Comparison of ENCODE assay signal across 16 cellular contexts in genomic region chr5:154015071-154015693, GRCh38. TPM values are rescaled to one million over a fixed set of nuclear protein-coding genes. Genes with fewer than 3 reads are reported as not detected.
DNase-seq lines count a peak whose midpoint lies in the region; ATAC-seq and TF ChIP-seq lines count a peak whose summit lies in the region.
"Had no signal": no experiment of that assay in that cellular context is flagged by ENCODE, and none has a peak within 500 bp of the region (broad histone marks: within the 10 kb centered on the region; RNA-seq: fewer than 3 reads in every experiment).

No MANE protein-coding gene starts in this region.

- H3K36me3 ChIP-seq in GM23338 (ENCODE audit: insufficient read depth), result no peaks in the 10 kb centered on the region
- H3K36me3 ChIP-seq in right atrium auricular region, result peaks cover 9% of the 10 kb centered on the region
- peaks cover 39% of the 10 kb centered on the region for H3K36me3 ChIP-seq in suprapubic skin
- H3K36me3 ChIP-seq: HAP-1 had no signal

- TF ChIP-seq EP300 in suprapubic skin (IDR thresholded peaks at IDR 0.05), result no peak

- H4K20me1 ChIP-seq in GM23338 (replicated peaks; ENCODE audit: insufficient read depth), result no peaks in the 10 kb centered on the region

- H3K27me3 ChIP-seq in GM23338 (ENCODE audit: insufficient read depth), result no peaks in the 10 kb centered on the region
- no peaks in the 10 kb centered on the region for H3K27me3 ChIP-seq in right atrium auricular region
- no peaks in the 10 kb centered on the region for H3K27me3 ChIP-seq in suprapubic skin

- no peaks in the 10 kb centered on the region for H3K79me2 ChIP-seq in GM23338 (replicated peaks; ENCODE audit: insufficient read depth)

- no peak for TF ChIP-seq POLR2A in suprapubic skin (IDR thresholded peaks at IDR 0.05)

- no peak overlapping the region for H3K4me2 ChIP-seq in GM23338

- no peak overlapping the region for H3K4me3 ChIP-seq in GM23338
- no peak overlapping the region for H3K4me3 ChIP-seq in right atrium auricular region
- no peak overlapping the region for H3K4me3 ChIP-seq in suprapubic skin
- H3K4me3 ChIP-seq: HAP-1 had no signal

- H3K27ac ChIP-seq in GM23338 (ENCODE audit: low read depth) (no peak overlapping the region), right atrium auricular region (peak overlapping the region; percentile 1 to 44), suprapubic skin (no peak overlapping the region)

- H3K4me3 Mint-ChIP-seq in GM23338, result no peak overlapping the region
- H3K4me3 Mint-ChIP-seq: CD14-positive monocyte had no signal

- no peaks in the 10 kb centered on the region for H3K27me3 Mint-ChIP-seq in GM23338 (ENCODE audit: insufficient read depth, low read depth, poor library complexity)

- H3K27ac Mint-ChIP-seq in GM23338, result peak overlapping the region; percentile 33; the same call in 1 of the 2 replicates

- 0 out of 3 replicates have a peak, but pooled peaks cover 3% of the 10 kb centered on the region for H3K4me1 Mint-ChIP-seq in GM23338
- H3K4me1 Mint-ChIP-seq: CD14-positive monocyte had no signal

- H3K9me2 ChIP-seq in GM23338 (ENCODE audit: insufficient read depth), result no peaks in the 10 kb centered on the region; the same call in 1 of the 2 replicates

- H2AFZ ChIP-seq in GM23338, result no peak overlapping the region

- H3K9me3 ChIP-seq in right atrium auricular region, result no peaks in the 10 kb centered on the region
- no peaks in the 10 kb centered on the region for H3K9me3 ChIP-seq in suprapubic skin
- H3K9me3 ChIP-seq: HAP-1 had no signal

- TF ChIP-seq CTCF in GM23338 (conservative IDR thresholded peaks at IDR 0.05; ENCODE audit: low read depth in 2 of 2), result no peak
- no peak for TF ChIP-seq CTCF in right atrium auricular region (IDR thresholded peaks at IDR 0.05)
- no peak for TF ChIP-seq CTCF in suprapubic skin (IDR thresholded peaks at IDR 0.05)

- H3K4me1 ChIP-seq in GM23338 (ENCODE audit: insufficient read depth) (no peaks in the 10 kb centered on the region), right atrium auricular region (peaks cover 0 to 4% of the 10 kb centered on the region in 2 donors), suprapubic skin (no peaks in the 10 kb centered on the region)
- H3K4me1 ChIP-seq: HAP-1 had no signal

- peaks cover 4% of the 10 kb centered on the region; the same call in 2 of the 3 replicates for H3K36me3 Mint-ChIP-seq in GM23338 (ENCODE audit: low read depth)

- 96% methylated on average over 2 of the region's 4 CpGs for WGBS in suprapubic skin

- ATAC-seq in GM23338, result no peak
- ATAC-seq: Panc1 had no signal

- H3K9me3 Mint-ChIP-seq in GM23338, result peaks cover 4% of the 10 kb centered on the region; the same call in 1 of the 3 replicates

- DNase-seq in GM23338 (ENCODE audit: low spot score) (no peak), dermis blood vessel endothelial cell (peak; percentile 64), right atrium auricular region (ENCODE audit: low spot score) (no peak), pulmonary artery endothelial cell (ENCODE audit: low read depth, low spot score) (peak; percentile 8), NCI-H1105 treated with DMSO at 0.1 percent for 48 hours (lab: John Stamatoyannopoulos, UW) (no peak), suprapubic skin (ENCODE audit: low spot score in 2 of 2) (no peak), NCI-H82 treated with DMSO at 0.1 percent for 48 hours (lab: John Stamatoyannopoulos, UW; ENCODE audit: unreplicated experiment) (no peak)
- DNase-seq: AML-193, DMS79, NCI-H1417 treated with DMSO at 0.1 percent for 48 hours, NCI-H187 treated with DMSO at 0.1 percent for 48 hours, NCI-H510A treated with DMSO at 0.1 percent for 48 hours, SW 1271 had no signal

- H3F3A ChIP-seq in GM23338 (replicated peaks; ENCODE audit: low read depth), result no peaks in the 10 kb centered on the region

TF ChIP-seq in GM23338, 12 proteins besides CTCF, POLR2A, EP300 and RAD21 (continues in another document):
- TF ChIP-seq CREB1 (CRISPR knock-in tag; IDR thresholded peaks at IDR 0.05; ENCODE audit: low read depth) (no peak), NANOG (IDR thresholded peaks at IDR 0.05; ENCODE audit: borderline replicate concordance) (no peak), POLR2AphosphoS5 (IDR thresholded peaks at IDR 0.05; ENCODE audit: low read depth) (no peak), REST (IDR thresholded peaks at IDR 0.05; ENCODE audit: unreplicated experiment) (no peak)

RNA-seq across cellular contexts. Expression of gene FAM114A2, which starts 23.5 kb away (rescaled TPM):
- 5.8 and 10.5 TPM in 2 replicates for total RNA-seq in GM23338 (2014; rRNA removed; shearing (Covaris generic))
- 4.7 and 4.9 TPM in 2 replicates for polyA plus RNA-seq in GM23338 (2016; fragmentation: Nextera tagmentation; extraction: Ambion mirVana)
- total RNA-seq in dermis blood vessel endothelial cell (45.5 and 49.9 TPM in 2 replicates), right atrium auricular region (10 to 100 TPM; 11.1 to 18.5 TPM), pulmonary artery endothelial cell (31.9 and 39.0 TPM in 2 replicates), suprapubic skin (10 to 100 TPM in 3 of 4 donors, 1 to 10 TPM in 1; 7.8 to 13.3 (median 11.5) TPM)

RNA-seq across cellular contexts. Expression of gene MFAP3, which starts 23.6 kb away (rescaled TPM):
- total RNA-seq in GM23338 (2014; rRNA removed; shearing (Covaris generic)), result 47.5 and 51.3 TPM in 2 replicates
- polyA plus RNA-seq in GM23338 (2016; fragmentation: Nextera tagmentation; extraction: Ambion mirVana), result 1.3 and 2.9 TPM in 2 replicates
- total RNA-seq in dermis blood vessel endothelial cell, result 119 and 145 TPM in 2 replicates
- 10 to 100 TPM; 34.3 to 72.4 TPM for total RNA-seq in right atrium auricular region
- 89.9 and 134 TPM in 2 replicates for total RNA-seq in pulmonary artery endothelial cell
- 10 to 100 TPM; 32.9 to 48.4 (median 39.9) TPM for total RNA-seq in suprapubic skin

Comparison
In these comparisons a context has a peak if more than half of its experiments do, and no peak if none do; other contexts are left out.
1. DNase-seq: peak in dermis blood vessel endothelial cell (single experiment) and pulmonary artery endothelial cell (single experiment); none in GM23338 (single experiment), right atrium auricular region (single experiment), NCI-H1105 treated with DMSO at 0.1 percent for 48 hours (single experiment), suprapubic skin (0 of 2) and NCI-H82 treated with DMSO at 0.1 percent for 48 hours (single experiment).
2. H3K27ac ChIP-seq: peak in right atrium auricular region (2 of 2); none in GM23338 (single experiment) and suprapubic skin (single experiment).